Comparison of ENCODE assay signal across 11 cellular contexts in the genomic region with DNA sequence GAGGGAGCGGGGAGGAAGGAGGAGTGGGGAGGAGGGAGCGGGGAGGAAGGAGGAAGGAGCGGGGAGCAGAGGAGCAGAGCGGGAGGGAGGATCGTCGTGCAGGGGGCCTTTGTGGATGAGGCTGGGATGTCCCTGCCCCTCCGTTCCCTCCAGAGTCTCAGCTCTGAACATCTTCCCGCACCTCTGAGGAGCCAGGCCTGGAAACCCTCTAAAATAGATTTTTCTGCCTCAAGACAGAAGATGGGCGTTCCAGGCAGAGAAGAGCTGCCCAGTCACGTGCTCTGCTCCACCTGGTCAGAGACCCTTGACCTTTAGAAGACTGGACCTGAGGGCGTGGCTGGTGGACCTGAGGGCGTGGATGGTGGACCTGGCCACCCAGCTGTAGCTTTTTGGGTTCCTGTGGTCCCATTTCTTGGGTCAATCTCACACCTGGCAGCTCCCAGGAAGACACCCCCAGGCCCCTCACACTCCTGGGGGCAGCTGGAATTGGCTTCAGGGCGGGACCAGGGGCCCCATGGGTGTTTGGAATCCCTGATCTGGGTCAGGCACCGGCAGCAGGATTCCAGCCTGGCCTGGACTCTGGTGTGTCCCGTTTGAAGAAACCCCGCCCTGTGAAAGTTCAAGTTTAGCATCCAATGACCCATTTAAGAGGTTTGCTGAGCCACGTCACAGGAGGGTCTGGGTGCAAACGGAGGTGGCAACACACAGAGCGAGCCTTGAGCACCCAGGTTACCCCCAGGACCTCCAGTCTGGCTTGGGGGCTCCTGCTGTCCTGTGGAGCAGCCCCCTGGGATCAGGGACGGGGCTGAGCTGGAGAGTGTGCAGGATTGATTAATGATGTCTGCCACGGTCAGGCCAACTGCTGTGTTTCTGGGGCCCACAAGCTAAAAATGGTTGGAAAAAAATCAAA.
A peak's percentile ranks its signal among the peaks of the same experiment; 100 is the strongest.
DNase-seq lines count a peak whose midpoint lies in the region; ATAC-seq lines count a peak whose summit lies in the region.
"Had no signal": no experiment of that assay in that cellular context is flagged by ENCODE, and none has a peak within 500 bp of the region (broad histone marks: within the 10 kb centered on the region; RNA-seq: fewer than 3 reads in every experiment).

No MANE protein-coding gene starts in this region.

- in situ Hi-C loops in G401 (cut with HindIII; ENCODE audit: low sequenced_read_pairs): no loop called here

- H3K4me3 Mint-ChIP-seq in stimulated activated naive CD8-positive, alpha-beta T cell treated with anti-CD3 and anti-CD28 coated beads, Interleukin-15, Interleukin-2, amounts not matched to agents 100 ng/mL and 50 ng/mL, for 24 hours: peak overlapping the region; percentile 43
- H3K4me3 Mint-ChIP-seq in effector memory CD8-positive, alpha-beta T cell: peak overlapping the region; percentile 25 to 27
- peak overlapping the region; percentile 6 to 29 for H3K4me3 Mint-ChIP-seq in stimulated activated naive CD8-positive, alpha-beta T cell treated with anti-CD3 and anti-CD28 coated beads, Interleukin-15, amount 100 ng/mL, for 72 hours

- H3K9me3 Mint-ChIP-seq in stimulated activated naive CD8-positive, alpha-beta T cell treated with anti-CD3 and anti-CD28 coated beads, Interleukin-15, Interleukin-2, amounts not matched to agents 100 ng/mL and 50 ng/mL, for 24 hours: no peaks in the 10 kb centered on the region
- H3K9me3 Mint-ChIP-seq in effector memory CD8-positive, alpha-beta T cell: no peaks in the 10 kb centered on the region
- H3K9me3 Mint-ChIP-seq in stimulated activated naive CD8-positive, alpha-beta T cell treated with anti-CD3 and anti-CD28 coated beads, Interleukin-15, amount 100 ng/mL, for 72 hours: peaks cover 0 to 8% of the 10 kb centered on the region in 2 donors

- no peak for ATAC-seq in stimulated activated naive CD8-positive, alpha-beta T cell treated with anti-CD3 and anti-CD28 coated beads, Interleukin-15, Interleukin-2, amounts not matched to agents 100 U/mL and 50 U/mL, for 24 hours
- ATAC-seq in effector memory CD8-positive, alpha-beta T cell (replicated peaks): no peak
- ATAC-seq in stimulated activated naive CD8-positive, alpha-beta T cell treated with anti-CD3 and anti-CD28 coated beads, Interleukin-15, amount 100 ng/mL, for 72 hours: no peak
- ATAC-seq in GM18520 (IDR thresholded peaks at IDR 0.05; ENCODE audit: unreplicated experiment) (no peak), HG02884 (IDR thresholded peaks at IDR 0.05; ENCODE audit: unreplicated experiment) (no peak)

- no peaks in the 10 kb centered on the region for H3K36me3 Mint-ChIP-seq in stimulated activated naive CD8-positive, alpha-beta T cell treated with anti-CD3 and anti-CD28 coated beads, Interleukin-15, Interleukin-2, amounts not matched to agents 100 ng/mL and 50 ng/mL, for 24 hours (ENCODE audit: low read depth)
- H3K36me3 Mint-ChIP-seq in effector memory CD8-positive, alpha-beta T cell (ENCODE audit: insufficient read depth): peaks cover 37% of the 10 kb centered on the region
- H3K36me3 Mint-ChIP-seq: brain had no signal

- no peak for DNase-seq in stimulated activated naive CD8-positive, alpha-beta T cell treated with anti-CD3 and anti-CD28 coated beads, Interleukin-15, Interleukin-2, amounts not matched to agents 100 U/mL and 50 U/mL, for 24 hours
- DNase-seq in NAMALWA (ENCODE audit: low spot score) (peak; percentile 44), G401 (ENCODE audit: low spot score) (no peak)
- peak in 1 of 3 experiments; percentile 26 for DNase-seq in effector memory CD8-positive, alpha-beta T cell
- DNase-seq in stimulated activated naive CD8-positive, alpha-beta T cell treated with anti-CD3 and anti-CD28 coated beads, Interleukin-15, amount 100 ng/mL, for 72 hours: no peak
- DNase-seq: NCI-H1930, PC-9 had no signal

- H3K27ac Mint-ChIP-seq in stimulated activated naive CD8-positive, alpha-beta T cell treated with anti-CD3 and anti-CD28 coated beads, Interleukin-15, Interleukin-2, amounts not matched to agents 100 ng/mL and 50 ng/mL, for 24 hours: no peak overlapping the region
- peak overlapping the region in 1 of 2 donors; percentile 91 for H3K27ac Mint-ChIP-seq in effector memory CD8-positive, alpha-beta T cell
- peak overlapping the region in 1 of 2 donors; percentile 27 for H3K27ac Mint-ChIP-seq in stimulated activated naive CD8-positive, alpha-beta T cell treated with anti-CD3 and anti-CD28 coated beads, Interleukin-15, amount 100 ng/mL, for 72 hours

- no peaks in the 10 kb centered on the region for H3K27me3 Mint-ChIP-seq in stimulated activated naive CD8-positive, alpha-beta T cell treated with anti-CD3 and anti-CD28 coated beads, Interleukin-15, Interleukin-2, amounts not matched to agents 100 ng/mL and 50 ng/mL, for 24 hours
- no peaks in the 10 kb centered on the region for H3K27me3 Mint-ChIP-seq in effector memory CD8-positive, alpha-beta T cell
- no peaks in the 10 kb centered on the region for H3K27me3 Mint-ChIP-seq in stimulated activated naive CD8-positive, alpha-beta T cell treated with anti-CD3 and anti-CD28 coated beads, Interleukin-15, amount 100 ng/mL, for 72 hours

- H3K4me1 Mint-ChIP-seq in stimulated activated naive CD8-positive, alpha-beta T cell treated with anti-CD3 and anti-CD28 coated beads, Interleukin-15, Interleukin-2, amounts not matched to agents 100 ng/mL and 50 ng/mL, for 24 hours (ENCODE audit: low read depth): peaks cover 6% of the 10 kb centered on the region
- peaks cover 8 to 9% of the 10 kb centered on the region in 2 donors for H3K4me1 Mint-ChIP-seq in effector memory CD8-positive, alpha-beta T cell (ENCODE audit: low read depth in 2 of 2)
- H3K4me1 Mint-ChIP-seq in stimulated activated naive CD8-positive, alpha-beta T cell treated with anti-CD3 and anti-CD28 coated beads, Interleukin-15, amount 100 ng/mL, for 72 hours: peaks cover 11% of the 10 kb centered on the region
